In genomic region chr10:69101451-69102095, GRCh38 we compare ENCODE assay signal across 10 cellular contexts. TPM values are rescaled to one million over a fixed set of nuclear protein-coding genes. Genes with fewer than 3 reads are reported as not detected.
DNase-seq lines count a peak whose midpoint lies in the region; ATAC-seq and TF ChIP-seq lines count a peak whose summit lies in the region.
"Had no signal": no experiment of that assay in that cellular context is flagged by ENCODE, and none has a peak within 500 bp of the region (broad histone marks: within the 10 kb centered on the region; RNA-seq: fewer than 3 reads in every experiment).

No MANE protein-coding gene starts in this region.

- ATAC-seq in HG03460 (IDR thresholded peaks at IDR 0.05; ENCODE audit: unreplicated experiment) (no peak), GM21529 (IDR thresholded peaks at IDR 0.05; ENCODE audit: unreplicated experiment) (no peak)

- peaks cover 8% of the 10 kb centered on the region for H3K4me1 ChIP-seq in Loucy (ENCODE audit: insufficient read depth, low read length, poor library complexity, severe bottlenecking)
- peaks cover 14% of the 10 kb centered on the region for H3K4me1 ChIP-seq in mesenchymal stem cell (ENCODE audit: control insufficient read depth, insufficient read depth, low read depth, low read length)

- H4K20me1 ChIP-seq in Loucy (ENCODE audit: insufficient read depth, low read length, poor library complexity, severe bottlenecking), result no peaks in the 10 kb centered on the region

- H4K8ac ChIP-seq in mesenchymal stem cell (ENCODE audit: low read length), result no peak overlapping the region

- no peak overlapping the region for H3K18ac ChIP-seq in mesenchymal stem cell (ENCODE audit: low read depth in 1 of 2, low read length in 2 of 2)

- no peak overlapping the region for H2BK5ac ChIP-seq in mesenchymal stem cell (ENCODE audit: low read depth, low read length, poor library complexity, severe bottlenecking)

- H3K4me3 ChIP-seq in Loucy (ENCODE audit: low read length, poor library complexity, severe bottlenecking), result no peak overlapping the region
- H3K4me3 ChIP-seq in mesenchymal stem cell (ENCODE audit: insufficient read depth in 1 of 2, low read depth in 1 of 2, low read length in 2 of 2), result no peak overlapping the region
- H3K4me3 ChIP-seq: stomach had no signal

- H2BK12ac ChIP-seq in mesenchymal stem cell (ENCODE audit: low read length in 2 of 2), result no peak overlapping the region

- H3K9me3 Mint-ChIP-seq in activated naive CD8-positive, alpha-beta T cell (ENCODE audit: low read depth), result no peaks in the 10 kb centered on the region
- H3K9me3 Mint-ChIP-seq in glutamatergic neuron (ENCODE audit: unreplicated experiment) (peaks cover 1% of the 10 kb centered on the region), mesothelial cell of epicardium (no peaks in the 10 kb centered on the region)

- no peaks in the 10 kb centered on the region for H3K9me3 ChIP-seq in Loucy (ENCODE audit: insufficient read depth, low read depth, low read length)
- no peaks in the 10 kb centered on the region for H3K9me3 ChIP-seq in mesenchymal stem cell (ENCODE audit: control insufficient read depth, low read length)
- H3K9me3 ChIP-seq: stomach had no signal

- no peak overlapping the region for H2BK15ac ChIP-seq in mesenchymal stem cell (ENCODE audit: low read depth, poor library complexity, severe bottlenecking)

- DNase-seq in EL, result peak; percentile 70
- peak; percentile 9 for DNase-seq in mesenchymal stem cell
- DNase-seq in glutamatergic neuron, result no peak
- no peak for DNase-seq in mesothelial cell of epicardium (ENCODE audit: low spot score in 2 of 2, unreplicated experiment in 2 of 2)
- DNase-seq: endodermal cell, stomach had no signal

- peak overlapping the region; percentile 61 for H3K27ac Mint-ChIP-seq in activated naive CD8-positive, alpha-beta T cell
- H3K27ac Mint-ChIP-seq in glutamatergic neuron (ENCODE audit: unreplicated experiment) (no peak overlapping the region), mesothelial cell of epicardium (no peak overlapping the region)
- H3K27ac Mint-ChIP-seq: endodermal cell had no signal

- H3K79me1 ChIP-seq in mesenchymal stem cell (replicated peaks; ENCODE audit: low read length, poor library complexity, severe bottlenecking), result peaks cover 17% of the 10 kb centered on the region

- no peaks in the 10 kb centered on the region for H3K9me2 ChIP-seq in Loucy (replicated peaks; ENCODE audit: low read depth, low read length)

- H2BK120ac ChIP-seq in mesenchymal stem cell (ENCODE audit: low read depth, low read length), result peak overlapping the region; percentile 49

- no peak overlapping the region for H3K14ac ChIP-seq in mesenchymal stem cell (ENCODE audit: low read length in 2 of 2)

- peaks cover 21% of the 10 kb centered on the region for H3K36me3 Mint-ChIP-seq in activated naive CD8-positive, alpha-beta T cell
- no peaks in the 10 kb centered on the region for H3K36me3 Mint-ChIP-seq in glutamatergic neuron (ENCODE audit: unreplicated experiment)
- no peaks in the 10 kb centered on the region for H3K36me3 Mint-ChIP-seq in mesothelial cell of epicardium

- H2AFZ ChIP-seq in Loucy (ENCODE audit: low read length) (0 out of 2 replicates have a peak overlapping the region, but pooled peaks have one; percentile 52), mesenchymal stem cell (ENCODE audit: low read depth, low read length) (no peak overlapping the region)

- H3K23ac ChIP-seq in mesenchymal stem cell (ENCODE audit: low read length in 2 of 2), result peak overlapping the region in 1 of 2 experiments; percentile 27

- H3K27me3 ChIP-seq in Loucy (ENCODE audit: insufficient read depth, low read length, poor library complexity, severe bottlenecking) (no peaks in the 10 kb centered on the region), mesenchymal stem cell (ENCODE audit: control insufficient read depth in 1 of 2, insufficient read depth in 1 of 2, low read length in 2 of 2) (no peaks in the 10 kb centered on the region)
- H3K27me3 ChIP-seq: stomach had no signal

- H2AK5ac ChIP-seq in mesenchymal stem cell (ENCODE audit: low read length, severe bottlenecking), result peak overlapping the region; percentile 73

- no peak overlapping the region for H3K27ac ChIP-seq in mesenchymal stem cell (ENCODE audit: low read length, poor library complexity, severe bottlenecking)
- H3K27ac ChIP-seq: stomach had no signal

- WGBS in mesenchymal stem cell, result 75% methylated on average over 6 of the region's 6 CpGs

- H3K4me1 Mint-ChIP-seq in activated naive CD8-positive, alpha-beta T cell (ENCODE audit: low read depth), result peaks cover 28% of the 10 kb centered on the region
- H3K4me1 Mint-ChIP-seq in glutamatergic neuron (ENCODE audit: low read depth, unreplicated experiment) (no peaks in the 10 kb centered on the region), mesothelial cell of epicardium (no peaks in the 10 kb centered on the region)

- TF ChIP-seq CTCF in Loucy (conservative IDR thresholded peaks at IDR 0.05; ENCODE audit: low read length) (no peak), glutamatergic neuron (IDR thresholded peaks at IDR 0.05; ENCODE audit: partially characterized antibody, unreplicated experiment) (no peak), mesothelial cell of epicardium (IDR thresholded peaks at IDR 0.05; ENCODE audit: unreplicated experiment) (no peak)

- no peaks in the 10 kb centered on the region for H3K27me3 Mint-ChIP-seq in activated naive CD8-positive, alpha-beta T cell
- H3K27me3 Mint-ChIP-seq in glutamatergic neuron (ENCODE audit: unreplicated experiment), result no peaks in the 10 kb centered on the region
- peaks cover 23% of the 10 kb centered on the region for H3K27me3 Mint-ChIP-seq in mesothelial cell of epicardium (ENCODE audit: low read depth)

- H3K9ac ChIP-seq in Loucy (ENCODE audit: low read depth, low read length, poor library complexity, severe bottlenecking) (no peak overlapping the region), mesenchymal stem cell (ENCODE audit: low read length) (no peak overlapping the region)

- no peaks in the 10 kb centered on the region for H3K79me2 ChIP-seq in Loucy (ENCODE audit: insufficient read depth, low read length)

- peak overlapping the region; percentile 17 for H3K4me2 ChIP-seq in Loucy (ENCODE audit: low read depth, low read length, poor library complexity, severe bottlenecking)
- H3K4me2 ChIP-seq in mesenchymal stem cell (ENCODE audit: low read length, poor library complexity, severe bottlenecking), result no peak overlapping the region

- H3K36me3 ChIP-seq in Loucy (ENCODE audit: insufficient read depth, low read length) (peaks cover 18% of the 10 kb centered on the region; the same call in 1 of the 2 replicates), mesenchymal stem cell (ENCODE audit: control insufficient read depth in 1 of 2, insufficient read depth in 2 of 2, low read depth in 1 of 2, low read length in 2 of 2) (peaks cover 3 to 8% of the 10 kb centered on the region in 2 experiments)

- H3K4ac ChIP-seq in mesenchymal stem cell (ENCODE audit: low read depth in 1 of 2, low read length in 2 of 2), result no peak overlapping the region

- H4K91ac ChIP-seq in mesenchymal stem cell (ENCODE audit: low read length), result no peak overlapping the region

- no peaks in the 10 kb centered on the region for H3F3A ChIP-seq in Loucy (ENCODE audit: low read depth)

- H3K4me3 Mint-ChIP-seq in activated naive CD8-positive, alpha-beta T cell, result peak overlapping the region; percentile 70
- no peak overlapping the region for H3K4me3 Mint-ChIP-seq in glutamatergic neuron (ENCODE audit: unreplicated experiment)
- no peak overlapping the region for H3K4me3 Mint-ChIP-seq in mesothelial cell of epicardium
- H3K4me3 Mint-ChIP-seq: endodermal cell had no signal

RNA-seq across cellular contexts. Expression of gene SRGN, which starts 13.7 kb away (rescaled TPM):
- polyA plus RNA-seq in mesenchymal stem cell (2013, experiment 1 of 2), result 1.1 TPM
- 1.1 TPM for polyA plus RNA-seq in mesenchymal stem cell (2013, experiment 2 of 2)
- not detected for total RNA-seq in glutamatergic neuron (ENCODE audit: unreplicated experiment)
- total RNA-seq in mesothelial cell of epicardium, result not detected in 3 replicates
- total RNA-seq: endodermal cell had no signal

RNA-seq across cellular contexts. Expression of gene VPS26A, which starts 22.4 kb away (rescaled TPM):
- polyA plus RNA-seq in mesenchymal stem cell (2013, experiment 1 of 2), result 60.4 TPM
- polyA plus RNA-seq in mesenchymal stem cell (2013, experiment 2 of 2), result 65.4 TPM
- total RNA-seq in glutamatergic neuron (ENCODE audit: unreplicated experiment) (55.8 TPM), mesothelial cell of epicardium (40.1 to 44.6 TPM (median 43.5 TPM) in 3 replicates)

Comparison
In these comparisons a context has a peak if more than half of its experiments do, and no peak if none do; other contexts are left out.
1. DNase-seq: peak in EL (single experiment) and mesenchymal stem cell (single experiment); none in glutamatergic neuron (single experiment) and mesothelial cell of epicardium (0 of 2).